Comparison of ENCODE assay signal across 1 cellular context in the genomic region with DNA sequence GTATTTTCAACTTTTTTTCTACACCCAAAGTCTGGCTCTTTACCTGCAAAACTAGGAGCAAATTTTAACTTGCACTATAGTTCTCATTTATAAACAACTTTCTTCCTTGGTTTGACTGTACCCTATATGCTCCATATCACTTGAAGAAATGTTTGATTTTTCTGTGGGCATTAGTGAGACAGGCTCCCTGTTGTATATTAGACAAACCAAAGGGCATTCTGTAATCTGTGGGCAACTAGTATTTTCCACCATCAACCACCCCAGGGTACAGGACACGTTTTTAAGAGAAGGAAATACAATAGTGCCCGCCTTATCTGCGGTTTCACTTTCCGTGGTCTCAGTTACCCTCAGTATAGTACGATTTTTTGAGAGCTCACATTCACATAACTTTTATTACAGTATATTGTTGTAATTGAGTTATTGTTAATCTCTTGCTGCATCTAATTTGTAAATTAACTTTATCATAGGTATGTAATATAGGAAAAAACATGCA.
TF ChIP-seq lines count a peak whose summit lies in the region.

No MANE protein-coding gene starts in this region.

TF ChIP-seq in GM12878, 131 proteins besides CTCF, POLR2A, EP300 and RAD21 (continued from another document):
- TF ChIP-seq, protein P1, sequence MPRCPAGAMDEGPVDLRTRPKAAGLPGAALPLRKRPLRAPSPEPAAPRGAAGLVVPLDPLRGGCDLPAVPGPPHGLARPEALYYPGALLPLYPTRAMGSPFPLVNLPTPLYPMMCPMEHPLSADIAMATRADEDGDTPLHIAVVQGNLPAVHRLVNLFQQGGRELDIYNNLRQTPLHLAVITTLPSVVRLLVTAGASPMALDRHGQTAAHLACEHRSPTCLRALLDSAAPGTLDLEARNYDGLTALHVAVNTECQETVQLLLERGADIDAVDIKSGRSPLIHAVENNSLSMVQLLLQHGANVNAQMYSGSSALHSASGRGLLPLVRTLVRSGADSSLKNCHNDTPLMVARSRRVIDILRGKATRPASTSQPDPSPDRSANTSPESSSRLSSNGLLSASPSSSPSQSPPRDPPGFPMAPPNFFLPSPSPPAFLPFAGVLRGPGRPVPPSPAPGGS (IDR thresholded peaks at IDR 0.05; ENCODE audit: borderline replicate concordance, insufficient read depth, low read depth, low read length, poor library complexity, severe bottlenecking) = peak; percentile 53
- TF ChIP-seq POLR2AphosphoS5 (IDR thresholded peaks at IDR 0.05; ENCODE audit: low read length) = peak; percentile 39; the same call in 1 of the 2 replicates
